In genomic region chr18:58412844-58413666, GRCh38 we compare ENCODE assay signal across 19 cellular contexts.
"Had no signal": no experiment of that assay in that cellular context is flagged by ENCODE, and none has a peak within 500 bp of the region (broad histone marks: within the 10 kb centered on the region; RNA-seq: fewer than 3 reads in every experiment).

No MANE protein-coding gene starts in this region.

- FAIRE-seq: TTC549 had no signal

- H3K9me3 Mint-ChIP-seq: activated CD4-positive, alpha-beta T cell treated with anti-CD3 and anti-CD28 coated beads, Interleukin-2, amount 10 ng/mL, durations not matched to agents 7 days and 5 days; nephron; type B pancreatic cell had no signal

- H3K36me3 Mint-ChIP-seq: type B pancreatic cell had no signal

- H3K27me3 ChIP-seq: right atrium auricular region had no signal

- H3K4me3 Mint-ChIP-seq: activated CD4-positive, alpha-beta T cell treated with anti-CD3 and anti-CD28 coated beads, Interleukin-2, amount 10 ng/mL, durations not matched to agents 7 days and 5 days; nephron; type B pancreatic cell had no signal

- H3K27me3 Mint-ChIP-seq: type B pancreatic cell had no signal

- H3K4me1 Mint-ChIP-seq: activated CD4-positive, alpha-beta T cell treated with anti-CD3 and anti-CD28 coated beads, Interleukin-2, amount 10 ng/mL, durations not matched to agents 7 days and 5 days had no signal

- H3K27ac Mint-ChIP-seq: activated CD4-positive, alpha-beta T cell treated with anti-CD3 and anti-CD28 coated beads, Interleukin-2, amount 10 ng/mL, durations not matched to agents 7 days and 5 days; nephron; progenitor cell of endocrine pancreas; type B pancreatic cell had no signal

- H3K4me3 ChIP-seq: lower lobe of right lung, right atrium auricular region, skin epidermis had no signal

- ATAC-seq: foreskin keratinocyte, lower lobe of right lung had no signal

- DNase-seq: activated CD4-positive, alpha-beta T cell treated with anti-CD3 and anti-CD28 coated beads, Interleukin-2, amount 10 ng/mL, durations not matched to agents 7 days and 5 days; activated CD4-positive, CD25-positive, alpha-beta regulatory T cell; activated naive CD4-positive, alpha-beta T cell; aorta; cerebellar nuclear complex; effector memory CD4-positive, alpha-beta T cell; foreskin keratinocyte; lower lobe of right lung; occipital lobe; stimulated activated CD4-positive, alpha-beta T cell treated with anti-CD3 and anti-CD28 coated beads, Interleukin-15, amount 100 ng/mL, for 24 hours; stimulated activated CD4-positive, alpha-beta T cell treated with anti-CD3 and anti-CD28 coated beads, Interleukin-4, amount 100 ng/mL, for 4 hours; stimulated activated CD8-positive, alpha-beta memory T cell treated with anti-CD3 and anti-CD28 coated beads, Interleukin-4, amount 100 ng/mL, for 48 hours; stimulated activated naive CD4-positive, alpha-beta T cell treated with Interleukin-2 at 50 U/mL for 16 hours had no signal

- H3K36me3 ChIP-seq: lower lobe of right lung, right atrium auricular region had no signal
